ENCODE assay signal across 18 cellular contexts in genomic region chr3:116263842-116264545, GRCh38.
DNase-seq lines count a peak whose midpoint lies in the region; TF ChIP-seq lines count a peak whose summit lies in the region.
"Had no signal": no experiment of that assay in that cellular context is flagged by ENCODE, and none has a peak within 500 bp of the region (broad histone marks: within the 10 kb centered on the region; RNA-seq: fewer than 3 reads in every experiment).

No MANE protein-coding gene starts in this region.

- H3K4me3 ChIP-seq in fibroblast of lung (replicated peaks in 1 of 4; ENCODE audit: control extremely low read depth in 1 of 4, insufficient read depth in 1 of 4, low read depth in 3 of 4, low read length in 4 of 4), result no peak overlapping the region
- no peak overlapping the region for H3K4me3 ChIP-seq in muscle layer of colon (ENCODE audit: low read depth in 1 of 2, low read length in 2 of 2)
- H3K4me3 ChIP-seq: right lobe of liver, thoracic aorta had no signal

- H3K36me3 ChIP-seq in fibroblast of lung (ENCODE audit: control insufficient read depth, insufficient read depth, low read length), result no peaks in the 10 kb centered on the region
- no peaks in the 10 kb centered on the region for H3K36me3 ChIP-seq in muscle layer of colon (ENCODE audit: insufficient read depth, low read length)
- H3K36me3 ChIP-seq: right lobe of liver, thoracic aorta had no signal

- TF ChIP-seq CTCF in fibroblast of lung (conservative IDR thresholded peaks at IDR 0.05 in 1 of 2, IDR thresholded peaks at IDR 0.05 in 1 of 2; ENCODE audit: low read depth in 1 of 2, low read length in 2 of 2), result no peak

- H3K9ac ChIP-seq in fibroblast of lung (ENCODE audit: insufficient read depth, low read length) (no peak overlapping the region), muscle layer of colon (ENCODE audit: low read length) (no peak overlapping the region)

- no peak overlapping the region for H3K4me2 ChIP-seq in fibroblast of lung (ENCODE audit: extremely low read depth, insufficient read depth, low read length)

- H3K4me1 ChIP-seq in fibroblast of lung (ENCODE audit: control insufficient read depth, extremely low read depth, insufficient read depth, low read length), result no peaks in the 10 kb centered on the region
- H3K4me1 ChIP-seq in muscle layer of colon (ENCODE audit: insufficient read depth, low read length), result peaks cover 19% of the 10 kb centered on the region
- H3K4me1 ChIP-seq: right lobe of liver had no signal

- H3K27ac ChIP-seq in fibroblast of lung (ENCODE audit: insufficient read depth, low read length), result no peak overlapping the region
- peak overlapping the region; percentile 74 for H3K27ac ChIP-seq in muscle layer of colon (ENCODE audit: low read depth, low read length)
- H3K27ac ChIP-seq: right lobe of liver, thoracic aorta had no signal

- H3K27me3 ChIP-seq in fibroblast of lung (ENCODE audit: control insufficient read depth, insufficient read depth, low read length), result no peaks in the 10 kb centered on the region
- H3K27me3 ChIP-seq in muscle layer of colon (ENCODE audit: control insufficient read depth in 1 of 2, insufficient read depth in 2 of 2, low read length in 2 of 2), result no peaks in the 10 kb centered on the region
- H3K27me3 ChIP-seq: right lobe of liver had no signal

- DNase-seq in ELF-1 (ENCODE audit: low read depth, low spot score) (peak; percentile 23), SK-N-DZ (ENCODE audit: low spot score) (peak; percentile 53), fibroblast of lung (ENCODE audit: low read depth in 2 of 2) (peak; percentile 77 to 78), head of caudate nucleus (no peak), dermis blood vessel endothelial cell (no peak)
- DNase-seq in stimulated activated CD4-positive, alpha-beta T cell treated with anti-CD3 and anti-CD28 coated beads, Interleukin-4, amount 100 ng/mL, for 4 hours, result no peak
- no peak for DNase-seq in activated naive CD4-positive, alpha-beta T cell treated with anti-CD3 and anti-CD28 coated beads, Interleukin-2, amount 50 U/mL, for 16 hours
- DNase-seq: activated CD4-positive, alpha-beta T cell treated with anti-CD3 and anti-CD28 coated beads, Interleukin-2, amount 50 U/mL, for 4 hours; activated naive CD8-positive, alpha-beta T cell treated with anti-CD3 and anti-CD28 coated beads for 36 hours; activated T-cell treated with anti-CD3 and anti-CD28 coated beads, Interleukin-2, amount 50 U/mL, for 48 hours; KBM-7; midbrain; NCI-H1436; NK-92 treated with Interleukin-12 subunit alpha and Interleukin-12 subunit beta, amount 100 ng/mL, for 24 hours; right lobe of liver; stimulated activated CD4-positive, alpha-beta T cell treated with anti-CD3 and anti-CD28 coated beads, Interleukin-2, amount 100 ng/mL, for 48 hours had no signal

- H2AFZ ChIP-seq in fibroblast of lung (ENCODE audit: low read length), result no peak overlapping the region

- H4K20me1 ChIP-seq in fibroblast of lung (ENCODE audit: control insufficient read depth, extremely low read depth, insufficient read depth, low read length), result no peaks in the 10 kb centered on the region

- H3K79me2 ChIP-seq in fibroblast of lung (ENCODE audit: control insufficient read depth, insufficient read depth, low read length), result no peaks in the 10 kb centered on the region

- H3K9me3 ChIP-seq in fibroblast of lung (ENCODE audit: control insufficient read depth, insufficient read depth, low read depth, low read length) (no peaks in the 10 kb centered on the region), muscle layer of colon (ENCODE audit: low read length) (no peaks in the 10 kb centered on the region)
- H3K9me3 ChIP-seq: right lobe of liver, thoracic aorta had no signal

- intact Hi-C loops in head of caudate nucleus (cut with DNase I), result no loop called here

Comparison
In these comparisons a context has a peak if more than half of its experiments do, and no peak if none do; other contexts are left out.
1. DNase-seq: peak in ELF-1 (single experiment), SK-N-DZ (single experiment) and fibroblast of lung (2 of 2); none in stimulated activated CD4-positive, alpha-beta T cell treated with anti-CD3 and anti-CD28 coated beads, Interleukin-4, amount 100 ng/mL, for 4 hours (0 of 2), activated naive CD4-positive, alpha-beta T cell treated with anti-CD3 and anti-CD28 coated beads, Interleukin-2, amount 50 U/mL, for 16 hours (single experiment), head of caudate nucleus (0 of 42) and dermis blood vessel endothelial cell (single experiment).